Comparison of ENCODE assay signal across 1 cellular context in the genomic region with DNA sequence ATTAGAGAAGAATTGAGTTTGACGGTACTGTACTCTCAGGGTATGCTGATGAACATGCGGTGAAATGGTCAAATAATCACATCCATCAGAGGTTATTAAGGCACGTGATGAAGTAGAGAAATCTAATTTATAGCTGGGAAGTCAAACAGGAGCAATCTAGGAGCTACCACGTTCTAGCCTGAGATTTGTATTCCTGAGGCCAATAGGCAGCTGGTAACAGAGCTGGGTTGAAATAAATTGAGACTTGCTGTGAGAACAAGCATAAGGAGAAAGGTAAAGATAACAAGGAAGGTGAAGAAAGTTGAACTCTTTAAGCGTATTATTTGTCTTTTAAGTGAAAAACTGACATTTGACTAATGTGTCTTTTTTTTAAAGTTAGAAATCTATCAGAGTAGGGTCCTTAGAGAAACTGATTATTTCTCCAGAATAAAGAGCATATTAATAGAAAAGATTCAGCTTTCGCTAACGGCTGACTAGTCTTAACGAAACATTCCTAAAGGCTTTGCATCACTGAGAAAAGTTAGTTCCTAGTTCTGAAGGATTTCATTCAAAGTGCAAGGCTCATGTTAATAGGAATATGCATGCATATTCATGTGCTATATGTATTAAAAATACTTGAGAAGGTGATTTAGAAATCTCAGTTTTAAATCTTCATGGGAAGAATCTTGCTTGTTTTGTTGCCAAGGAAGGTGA.
TF ChIP-seq lines count a peak whose summit lies in the region.

No MANE protein-coding gene starts in this region.

TF ChIP-seq in HCT116, 20 proteins besides CTCF, POLR2A, EP300 and RAD21 (continued from another document):
- TF ChIP-seq ZBTB33 (IDR thresholded peaks at IDR 0.05; ENCODE audit: extremely low read depth, insufficient replicate concordance, low read length) (no peak), JUND (IDR thresholded peaks at IDR 0.05) (no peak), YY1 (IDR thresholded peaks at IDR 0.05; ENCODE audit: extremely low read depth, insufficient replicate concordance, low read depth, low read length) (no peak), CEBPB (IDR thresholded peaks at IDR 0.05; ENCODE audit: low read depth) (no peak)
